Comparison of ENCODE assay signal across 8 cellular contexts in the genomic region with DNA sequence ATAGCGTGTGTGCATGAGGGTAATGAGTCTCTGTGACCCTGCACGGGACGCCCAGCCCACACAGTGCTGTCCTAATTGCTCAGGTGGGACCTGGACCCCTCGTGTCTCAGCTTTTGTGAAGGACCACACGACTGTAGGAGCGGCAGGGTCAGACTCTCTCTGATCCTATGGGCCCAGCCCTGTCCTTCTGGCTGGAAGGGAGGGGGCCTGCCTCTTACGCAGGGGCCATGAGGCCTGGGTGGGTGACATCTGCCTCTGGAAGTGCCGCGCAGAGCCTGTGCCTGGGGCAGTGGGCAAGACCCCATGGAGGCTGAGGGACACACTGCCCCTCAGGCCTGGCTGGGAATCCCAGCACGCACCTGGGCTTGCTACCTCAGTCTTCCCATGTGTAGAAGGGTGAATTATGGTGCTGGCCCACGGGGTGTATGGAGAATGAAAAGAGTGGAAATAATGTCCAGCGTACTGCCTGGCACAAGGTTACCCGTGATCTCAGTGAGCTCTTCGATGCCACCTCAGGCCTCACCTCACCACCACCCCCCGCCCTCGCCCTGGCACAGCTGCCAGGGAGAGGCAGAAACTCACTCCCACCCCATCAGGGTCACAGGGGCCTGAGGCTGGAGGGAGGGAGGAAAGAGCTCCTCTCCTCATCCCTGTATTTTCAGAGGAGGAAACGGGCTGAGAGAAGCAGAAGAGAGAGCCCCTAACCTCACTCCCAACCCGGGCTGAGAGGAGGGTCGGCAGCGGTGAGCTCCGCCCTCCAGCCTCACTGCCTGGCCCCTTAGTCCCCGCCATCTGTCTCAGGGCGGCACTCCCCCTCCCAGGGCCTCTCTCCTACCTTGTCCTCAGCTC. TPM values are rescaled to one million over a fixed set of nuclear protein-coding genes. Genes with fewer than 3 reads are reported as not detected.
DNase-seq lines count a peak whose midpoint lies in the region; ATAC-seq, FAIRE-seq and TF ChIP-seq lines count a peak whose summit lies in the region.

No MANE protein-coding gene starts in this region.

- DNase-seq in CD4-positive, alpha-beta memory T cell, result no peak
- no peak for DNase-seq in LNCaP clone FGC (ENCODE audit: low read depth)
- no peak for DNase-seq in natural killer cell treated with Interleukin-12 subunit alpha and Interleukin-12 subunit beta and Interleukin-15 and Interleukin-18, amount 100 ng/mL, for 72 hours (ENCODE audit: low spot score)
- no peak for DNase-seq in islet precursor cell
- DNase-seq in H54 (ENCODE audit: insufficient read length, low spot score), result no peak

- peak overlapping the region in 7 of 8 donors; percentile 17 to 58 (median 45) for H3K4me3 Mint-ChIP-seq in CD4-positive, alpha-beta memory T cell
- no peak overlapping the region for H3K4me3 Mint-ChIP-seq in natural killer cell treated with Interleukin-12 subunit alpha and Interleukin-12 subunit beta and Interleukin-15 and Interleukin-18, amount 100 ng/mL, for 72 hours

- no peak overlapping the region for H3K27ac ChIP-seq in CD4-positive, alpha-beta memory T cell (ENCODE audit: low read depth, low read length)
- no peak overlapping the region for H3K27ac ChIP-seq in duodenal mucosa (ENCODE audit: low read depth, low read length)

- peaks cover 14% of the 10 kb centered on the region for H3K4me1 ChIP-seq in CD4-positive, alpha-beta memory T cell (ENCODE audit: insufficient read depth, low read length)
- peaks cover 7 to 15% of the 10 kb centered on the region in 2 donors for H3K4me1 ChIP-seq in duodenal mucosa (ENCODE audit: control insufficient read depth in 1 of 2, insufficient read depth in 2 of 2, low read length in 2 of 2)

- peak; percentile 24 to 25 for ATAC-seq in natural killer cell treated with Interleukin-12 subunit alpha and Interleukin-12 subunit beta and Interleukin-15 and Interleukin-18, amount 100 ng/mL, for 72 hours
- ATAC-seq in HG02852 (IDR thresholded peaks at IDR 0.05; ENCODE audit: unreplicated experiment), result no peak
- no peak for ATAC-seq in GM19463 (IDR thresholded peaks at IDR 0.05; ENCODE audit: unreplicated experiment)

- POLR2A ChIA-PET in CD4-positive, alpha-beta memory T cell (lab: Charles Lee; ENCODE audit: partially characterized antibody), result interaction anchor here (1.2 kb wide), 2 partner anchors 23 to 28 kb away, joined by 3 read pairs; no protein-coding TSS in a partner anchor

- intact Hi-C loops in CD4-positive, alpha-beta memory T cell (cut with micrococcal nuclease), result no loop called here

- peak overlapping the region in 1 of 2 donors; percentile 18 for H3K9ac ChIP-seq in duodenal mucosa (ENCODE audit: low read depth in 1 of 2, low read length in 2 of 2)

- no peaks in the 10 kb centered on the region for H3K36me3 ChIP-seq in CD4-positive, alpha-beta memory T cell (ENCODE audit: insufficient read depth, low read length)
- H3K36me3 ChIP-seq in duodenal mucosa (ENCODE audit: control insufficient read depth in 1 of 2, insufficient read depth in 2 of 2, low read length in 2 of 2), result peaks cover 0 to 15% of the 10 kb centered on the region in 2 donors

- no peaks in the 10 kb centered on the region for H3K9me3 ChIP-seq in CD4-positive, alpha-beta memory T cell (ENCODE audit: control insufficient read depth in 1 of 2, low read length in 2 of 2)
- no peaks in the 10 kb centered on the region for H3K9me3 ChIP-seq in duodenal mucosa (ENCODE audit: control insufficient read depth in 1 of 2, low read length in 2 of 2)

- peaks cover 0 to 4% of the 10 kb centered on the region in 2 donors for H3K36me3 Mint-ChIP-seq in CD4-positive, alpha-beta memory T cell
- H3K36me3 Mint-ChIP-seq in natural killer cell treated with Interleukin-12 subunit alpha and Interleukin-12 subunit beta and Interleukin-15 and Interleukin-18, amount 100 ng/mL, for 72 hours, result no peaks in the 10 kb centered on the region

- no peak for FAIRE-seq in H54 (lab: Jason Lieb, UNC)

- H3K27ac Mint-ChIP-seq in CD4-positive, alpha-beta memory T cell, result peak overlapping the region in 2 of 7 donors; percentile 1 to 89
- H3K27ac Mint-ChIP-seq in natural killer cell treated with Interleukin-12 subunit alpha and Interleukin-12 subunit beta and Interleukin-15 and Interleukin-18, amount 100 ng/mL, for 72 hours, result no peak overlapping the region

- peaks cover 4 to 28% (median 15%) of the 10 kb centered on the region in 4 donors for H3K4me1 Mint-ChIP-seq in CD4-positive, alpha-beta memory T cell
- H3K4me1 Mint-ChIP-seq in natural killer cell treated with Interleukin-12 subunit alpha and Interleukin-12 subunit beta and Interleukin-15 and Interleukin-18, amount 100 ng/mL, for 72 hours (ENCODE audit: low read depth in 2 of 2), result peaks cover 0 to 3% of the 10 kb centered on the region in 2 donors

- H3K27me3 Mint-ChIP-seq in CD4-positive, alpha-beta memory T cell, result peaks cover 1 to 13% of the 10 kb centered on the region in 2 donors
- no peaks in the 10 kb centered on the region for H3K27me3 Mint-ChIP-seq in natural killer cell treated with Interleukin-12 subunit alpha and Interleukin-12 subunit beta and Interleukin-15 and Interleukin-18, amount 100 ng/mL, for 72 hours

- no peak overlapping the region for H3K4me3 ChIP-seq in CD4-positive, alpha-beta memory T cell (ENCODE audit: low read length in 2 of 2)
- peak overlapping the region; percentile 41; the same call in 1 of the 2 replicates for H3K4me3 ChIP-seq in LNCaP clone FGC (ENCODE audit: low read depth, low read length)
- peak overlapping the region; percentile 51 to 63 for H3K4me3 ChIP-seq in duodenal mucosa (ENCODE audit: low read depth in 1 of 2, low read length in 2 of 2)

- TF ChIP-seq POLR2A in H54 (IDR thresholded peaks at IDR 0.05; ENCODE audit: low read depth, low read length), result no peak

- CTCF ChIA-PET in CD4-positive, alpha-beta memory T cell (lab: Charles Lee; ENCODE audit: partially characterized antibody), result no interaction called here

- H3K27me3 ChIP-seq in CD4-positive, alpha-beta memory T cell (ENCODE audit: insufficient read depth, low read length), result peaks cover 5% of the 10 kb centered on the region
- H3K27me3 ChIP-seq in duodenal mucosa (ENCODE audit: control insufficient read depth in 1 of 2, insufficient read depth in 2 of 2, low read length in 2 of 2), result no peaks in the 10 kb centered on the region

- no peak for TF ChIP-seq CTCF in LNCaP clone FGC (IDR thresholded peaks at IDR 0.05; ENCODE audit: control insufficient read depth, extremely low read depth, insufficient read depth)

- no peaks in the 10 kb centered on the region for H3K9me3 Mint-ChIP-seq in CD4-positive, alpha-beta memory T cell
- no peaks in the 10 kb centered on the region for H3K9me3 Mint-ChIP-seq in natural killer cell treated with Interleukin-12 subunit alpha and Interleukin-12 subunit beta and Interleukin-15 and Interleukin-18, amount 100 ng/mL, for 72 hours

RNA-seq across cellular contexts. Expression of a gene that starts 27.1 kb away (rescaled TPM):
- total RNA-seq in CD4-positive, alpha-beta memory T cell, result under 1 TPM; 0.61 to 0.73 TPM
- polyA plus RNA-seq in CD4-positive, alpha-beta memory T cell, result 1 to 10 TPM; 1.2 to 3.7 TPM
- total RNA-seq in natural killer cell treated with Interleukin-12 subunit alpha and Interleukin-12 subunit beta and Interleukin-15 and Interleukin-18, amount 100 ng/mL, for 72 hours, result not detected

RNA-seq across cellular contexts. Expression of a gene that starts 30.8 kb away (rescaled TPM):
- total RNA-seq in CD4-positive, alpha-beta memory T cell, result not detected
- polyA plus RNA-seq in CD4-positive, alpha-beta memory T cell, result not detected
- total RNA-seq in natural killer cell treated with Interleukin-12 subunit alpha and Interleukin-12 subunit beta and Interleukin-15 and Interleukin-18, amount 100 ng/mL, for 72 hours, result not detected

Comparison
In these comparisons a context has a peak if more than half of its experiments do, and no peak if none do; other contexts are left out.
1. H3K4me3 ChIP-seq: peak in LNCaP clone FGC (single experiment) and duodenal mucosa (2 of 2); none in CD4-positive, alpha-beta memory T cell (0 of 2).
2. ATAC-seq: peak in natural killer cell treated with Interleukin-12 subunit alpha and Interleukin-12 subunit beta and Interleukin-15 and Interleukin-18, amount 100 ng/mL, for 72 hours (2 of 2); none in HG02852 (single experiment) and GM19463 (single experiment).